Comparison of ENCODE assay signal across 26 cellular contexts in the genomic region with DNA sequence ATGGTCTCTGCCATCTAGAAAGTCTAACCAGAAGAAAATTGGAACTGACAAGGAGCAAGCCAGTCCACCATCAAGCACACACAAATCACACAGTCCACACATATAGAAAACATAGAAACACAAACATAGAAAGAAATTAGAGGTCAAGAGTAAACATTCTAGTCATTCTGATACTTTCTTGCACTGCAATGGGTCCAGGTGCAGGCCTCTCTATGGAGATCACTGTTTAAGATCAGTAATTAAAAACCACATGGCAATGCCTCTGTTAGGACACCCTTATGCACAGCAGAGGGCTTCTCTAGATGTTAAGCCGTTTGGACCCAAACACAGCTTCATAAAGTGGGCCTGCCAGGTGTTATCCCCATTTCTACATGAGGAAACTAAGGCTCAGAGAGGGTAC.
"Had no signal": no experiment of that assay in that cellular context is flagged by ENCODE, and none has a peak within 500 bp of the region (broad histone marks: within the 10 kb centered on the region; RNA-seq: fewer than 3 reads in every experiment).

No MANE protein-coding gene starts in this region.

- H3K9me3 ChIP-seq: body of pancreas, colonic mucosa, left lung, suprapubic skin had no signal

- H3K27me3 ChIP-seq: body of pancreas, cardiac muscle cell, colonic mucosa, left lung, neural progenitor cell, suprapubic skin, tibial artery had no signal

- H2AFZ ChIP-seq: neural progenitor cell had no signal

- H3K36me3 ChIP-seq: cardiac muscle cell, colonic mucosa, left lung, neural progenitor cell, suprapubic skin, tibial artery had no signal

- H3K4me3 ChIP-seq: body of pancreas, cardiac muscle cell, colonic mucosa, left lung, lung, neural progenitor cell, suprapubic skin, tibial artery had no signal

- H3K9ac ChIP-seq: neural progenitor cell had no signal

- ATAC-seq: activated T-cell treated with anti-CD3 and anti-CD28 coated beads, Interleukin-2, amount 50 U/mL, for 72 hours; body of pancreas; left lung; natural killer cell; right cardiac atrium; stimulated activated naive B cell treated with anti-CD40 and anti-IgM and Interleukin-4, amounts not matched to agents 10 μg/mL and 1 μg/mL and 100 μg/mL, for 72 hours had no signal

- DNase-seq: activated CD4-positive, alpha-beta T cell treated with anti-CD3 and anti-CD28 coated beads for 4 hours; activated CD4-positive, alpha-beta T cell treated with anti-CD3 and anti-CD28 coated beads, Interleukin-2, amount 50 U/mL, for 4 hours; activated naive CD4-positive, alpha-beta T cell; activated T-cell treated with anti-CD3 and anti-CD28 coated beads for 4 hours; activated T-cell treated with anti-CD3 and anti-CD28 coated beads, Interleukin-2, amount 50 U/mL, for 72 hours; anterior cingulate cortex; body of pancreas; cerebellar nuclear complex; colonic mucosa; effector CD8-positive, alpha-beta T cell; glutamatergic neuron; left lung; mesendoderm; natural killer cell; right cardiac atrium; stimulated activated CD4-positive, alpha-beta T cell treated with anti-CD3 and anti-CD28 coated beads, Interleukin-15, amount 100 ng/mL, for 24 hours; stimulated activated CD4-positive, alpha-beta T cell treated with anti-CD3 and anti-CD28 coated beads, Interleukin-2, amount 100 ng/mL, for 24 hours; stimulated activated naive B cell treated with anti-CD40 and anti-IgM and Interleukin-4, amounts not matched to agents 10 μg/mL and 1 μg/mL and 100 μg/mL, for 72 hours; tibial artery had no signal

- H3K27ac ChIP-seq: body of pancreas, cardiac muscle cell, colonic mucosa, epithelial cell of prostate, left lung, neural progenitor cell, tibial artery had no signal

- FAIRE-seq: frontal cortex, islet of Langerhans had no signal

- H3K4me2 ChIP-seq: neural progenitor cell had no signal

- H3K4me1 ChIP-seq: body of pancreas, colonic mucosa, left lung had no signal
